In the genomic region with DNA sequence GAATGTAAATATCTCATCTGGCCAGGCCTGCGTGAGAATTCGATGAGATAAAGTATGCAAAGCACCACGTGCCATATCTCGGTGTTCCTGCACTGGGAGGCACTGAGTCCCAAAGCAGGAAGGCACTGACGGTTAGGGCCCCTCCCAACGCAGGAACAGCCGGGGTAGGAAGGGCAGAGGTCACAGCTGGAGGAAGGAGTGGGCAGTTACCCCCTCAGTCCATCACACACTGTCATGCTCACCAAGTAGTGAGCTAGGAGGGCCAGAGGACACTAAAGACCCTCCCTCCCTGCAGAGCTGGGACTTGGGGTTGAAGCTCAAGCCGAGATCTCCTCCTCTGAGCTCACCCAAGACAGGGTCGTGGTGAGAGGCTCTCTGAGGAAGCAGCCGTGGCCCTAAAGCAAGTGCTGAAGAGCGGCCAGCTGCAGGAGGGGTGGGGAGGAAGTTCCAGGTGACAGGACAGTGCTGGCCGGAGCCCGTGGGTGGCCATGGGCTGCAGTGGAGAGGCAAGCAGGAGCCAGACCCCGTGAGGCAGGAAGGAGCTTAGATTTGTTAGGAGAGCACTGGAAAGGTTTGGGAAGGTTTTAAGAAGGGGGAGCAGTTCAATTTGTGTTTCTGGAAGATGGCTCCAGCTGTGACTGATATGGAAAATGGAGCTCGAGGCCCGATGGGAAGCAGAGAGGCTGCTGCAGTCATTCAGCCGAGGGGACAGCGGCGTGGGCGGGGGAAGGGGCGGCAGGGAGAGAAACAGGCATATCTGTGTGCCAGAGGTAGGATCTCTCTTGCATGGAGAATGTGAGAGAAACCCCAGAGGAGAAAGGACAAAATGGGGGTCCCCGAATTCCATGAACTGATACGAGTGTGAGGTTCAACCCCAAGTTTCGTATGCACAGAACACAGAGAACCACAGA, we compare ENCODE assay signal across 13 cellular contexts. TPM values are rescaled to one million over a fixed set of nuclear protein-coding genes. Genes with fewer than 3 reads are reported as not detected.
DNase-seq lines count a peak whose midpoint lies in the region; ATAC-seq and TF ChIP-seq lines count a peak whose summit lies in the region.
"Had no signal": no experiment of that assay in that cellular context is flagged by ENCODE, and none has a peak within 500 bp of the region (broad histone marks: within the 10 kb centered on the region; RNA-seq: fewer than 3 reads in every experiment).

No MANE protein-coding gene starts in this region.

- peak overlapping the region; percentile 63 to 92 (median 89) for H3K4me2 ChIP-seq in BLaER1 treated with 17β-estradiol and CSF1 and Interleukin-3, amounts not matched to agents 10 nM and 100 nM

- peaks cover 43% of the 10 kb centered on the region for H3K4me1 Mint-ChIP-seq in nephron progenitor cell

- peak overlapping the region in 7 of 11 experiments; percentile 2 to 63 (median 19); a peak in 5 of 22 replicates for H3K9ac ChIP-seq in BLaER1 treated with 17β-estradiol and CSF1 and Interleukin-3, amounts not matched to agents 10 nM and 100 nM

- TF ChIP-seq CTCF in foreskin keratinocyte (conservative IDR thresholded peaks at IDR 0.05) (no peak), nephron progenitor cell (IDR thresholded peaks at IDR 0.05) (no peak), BE2C (IDR thresholded peaks at IDR 0.05; ENCODE audit: low read depth, low read length) (no peak)

- peak; percentile 20 for ATAC-seq in foreskin keratinocyte
- ATAC-seq in HG03520 (IDR thresholded peaks at IDR 0.05; ENCODE audit: unreplicated experiment): no peak
- no peak for ATAC-seq in GM19463 (IDR thresholded peaks at IDR 0.05; ENCODE audit: unreplicated experiment)
- ATAC-seq: stimulated activated naive CD8-positive, alpha-beta T cell treated with anti-CD3 and anti-CD28 coated beads, Interleukin-15, Interleukin-2, amounts not matched to agents 100 U/mL and 50 U/mL, for 24 hours had no signal

- peaks cover 59% of the 10 kb centered on the region for H3K36me3 Mint-ChIP-seq in nephron progenitor cell (ENCODE audit: low read depth)

- DNase-seq in UCSD-AML1 (lab: John Stamatoyannopoulos, UW; ENCODE audit: unreplicated experiment) (peak; percentile 8), foreskin keratinocyte (no peak), nephron progenitor cell (peak; percentile 22), activated gamma-delta T cell (lab: John Stamatoyannopoulos, UW) (no peak), BE2C (no peak)
- DNase-seq: islet precursor cell; NCI-H1417; RPMI8226; stimulated activated naive CD8-positive, alpha-beta T cell treated with anti-CD3 and anti-CD28 coated beads, Interleukin-15, Interleukin-2, amounts not matched to agents 100 U/mL and 50 U/mL, for 24 hours had no signal

- peak overlapping the region; percentile 84 for H3K27ac Mint-ChIP-seq in nephron progenitor cell

- H4K20me1 ChIP-seq in BLaER1 treated with 17β-estradiol and CSF1 and Interleukin-3, amounts not matched to agents 10 nM and 100 nM: no peaks in the 10 kb centered on the region

- H3K27me3 Mint-ChIP-seq in nephron progenitor cell (ENCODE audit: low read depth, poor library complexity): peaks cover 7% of the 10 kb centered on the region

- no peaks in the 10 kb centered on the region for H3K27me3 ChIP-seq in BLaER1 treated with 17β-estradiol and CSF1 and Interleukin-3, amounts not matched to agents 10 nM and 100 nM
- H3K27me3 ChIP-seq in foreskin keratinocyte (no peaks in the 10 kb centered on the region), BE2C (no peaks in the 10 kb centered on the region)

- H3K9me3 Mint-ChIP-seq in nephron progenitor cell: peaks cover 37% of the 10 kb centered on the region

- H3K27ac ChIP-seq in BLaER1 treated with 17β-estradiol and CSF1 and Interleukin-3, amounts not matched to agents 10 nM and 100 nM: peak overlapping the region in 10 of 11 experiments; percentile 17 to 76 (median 54); a peak in 17 of 22 replicates
- H3K27ac ChIP-seq in foreskin keratinocyte: no peak overlapping the region
- H3K27ac ChIP-seq: coronary artery had no signal

- H3K9me3 ChIP-seq in BLaER1 treated with 17β-estradiol and CSF1 and Interleukin-3, amounts not matched to agents 10 nM and 100 nM (replicated peaks in 1 of 11): peaks cover 15 to 40% (median 23%) of the 10 kb centered on the region in 11 experiments
- no peaks in the 10 kb centered on the region; the same call in 1 of the 2 replicates for H3K9me3 ChIP-seq in BE2C

- peaks cover 16 to 42% (median 34%) of the 10 kb centered on the region in 10 experiments for H3K4me1 ChIP-seq in BLaER1 treated with 17β-estradiol and CSF1 and Interleukin-3, amounts not matched to agents 10 nM and 100 nM
- no peaks in the 10 kb centered on the region for H3K4me1 ChIP-seq in foreskin keratinocyte
- no peaks in the 10 kb centered on the region for H3K4me1 ChIP-seq in BE2C

- peaks cover 0 to 8% (median 0%) of the 10 kb centered on the region in 11 experiments; a peak in 6 of 22 replicates for H3K36me3 ChIP-seq in BLaER1 treated with 17β-estradiol and CSF1 and Interleukin-3, amounts not matched to agents 10 nM and 100 nM
- no peaks in the 10 kb centered on the region for H3K36me3 ChIP-seq in BE2C

- H3K4me3 Mint-ChIP-seq in nephron progenitor cell: peak overlapping the region; percentile 57

- H3K4me3 ChIP-seq in BLaER1 treated with 17β-estradiol and CSF1 and Interleukin-3, amounts not matched to agents 10 nM and 100 nM: peak overlapping the region in 4 of 10 experiments; percentile 1 to 26 (median 8); a peak in 5 of 20 replicates
- no peak overlapping the region for H3K4me3 ChIP-seq in BE2C (ENCODE audit: low read depth, low read length)
- H3K4me3 ChIP-seq: coronary artery had no signal

RNA-seq across cellular contexts. Expression of a gene that starts 27.0 kb away (rescaled TPM):
- total RNA-seq in foreskin keratinocyte: 40.4 and 42.4 TPM in 2 replicates
- 22.6 and 26.3 TPM in 2 replicates for polyA plus RNA-seq in foreskin keratinocyte
- 53.4 TPM for polyA plus RNA-seq in BE2C (2012; ENCODE audit: insufficient read depth, insufficient read length, low read depth)

RNA-seq across cellular contexts. Expression of a gene that starts 27.6 kb away (rescaled TPM):
- total RNA-seq in foreskin keratinocyte: 13.9 and 21.7 TPM in 2 replicates
- 15.0 and 25.2 TPM in 2 replicates for polyA plus RNA-seq in foreskin keratinocyte
- 31.7 TPM for polyA plus RNA-seq in BE2C (2012; ENCODE audit: insufficient read depth, insufficient read length, low read depth)

Comparison
In these comparisons a context has a peak if more than half of its experiments do, and no peak if none do; other contexts are left out.
1. DNase-seq: peak in UCSD-AML1 (single experiment) and nephron progenitor cell (single experiment); none in foreskin keratinocyte (0 of 2), activated gamma-delta T cell (single experiment) and BE2C (single experiment).